In the genomic region with DNA sequence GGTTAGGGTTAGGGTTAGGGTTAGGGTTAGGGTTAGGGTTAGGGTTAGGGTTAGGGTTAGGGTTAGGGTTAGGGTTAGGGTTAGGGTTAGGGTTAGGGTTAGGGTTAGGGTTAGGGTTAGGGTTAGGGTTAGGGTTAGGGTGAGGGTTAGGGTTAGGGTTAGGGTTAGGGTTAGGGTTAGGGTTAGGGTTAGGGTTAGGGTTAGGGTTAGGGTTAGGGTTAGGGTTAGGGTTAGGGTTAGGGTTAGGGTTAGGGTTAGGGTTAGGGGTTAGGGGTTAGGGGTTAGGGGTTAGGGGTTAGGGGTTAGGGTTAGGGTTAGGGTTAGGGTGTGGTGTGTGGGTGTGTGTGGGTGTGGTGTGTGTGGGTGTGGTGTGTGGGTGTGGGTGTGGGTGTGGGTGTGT, we compare ENCODE assay signal across 10 cellular contexts. TPM values are rescaled to one million over a fixed set of nuclear protein-coding genes. Genes with fewer than 3 reads are reported as not detected.
DNase-seq lines count a peak whose midpoint lies in the region; ATAC-seq, FAIRE-seq and TF ChIP-seq lines count a peak whose summit lies in the region.
"Not testable (repeated sequence)": the region's sequence is repeated elsewhere in the genome, so short reads cannot be mapped to it uniquely, and the experiment has no call there.
"Had no signal": no experiment of that assay in that cellular context is flagged by ENCODE, and none has a peak within 500 bp of the region (broad histone marks: within the 10 kb centered on the region; RNA-seq: fewer than 3 reads in every experiment).

No MANE protein-coding gene starts in this region.

- not testable (repeated sequence) for H3K4me3 Mint-ChIP-seq in CD4-positive, CD25-positive, alpha-beta regulatory T cell; natural killer cell

- peak in 2 of 3 donors; percentile 14 to 53 for DNase-seq in CD4-positive, CD25-positive, alpha-beta regulatory T cell
- not testable (repeated sequence) for DNase-seq in SK-N-SH; HepG2 (ENCODE audit: low spot score)
- peak; percentile 16 for DNase-seq in activated gamma-delta T cell treated with anti-CD3 and anti-CD28 coated beads, Interleukin-2, amount 50 U/mL, for 16 hours (ENCODE audit: low read depth)
- DNase-seq in central memory CD4-positive, alpha-beta T cell: peak; percentile 25
- peak; percentile 47 for DNase-seq in natural killer cell

- POLR2A ChIA-PET in SK-N-SH (lab: Yijun Ruan, JAX); HepG2 (lab: Yijun Ruan, JAX): not testable (repeated sequence)

- H2AFZ ChIP-seq in SK-N-SH (ENCODE audit: low read depth); HepG2 (ENCODE audit: low read length): not testable (repeated sequence)

- not testable (repeated sequence) for TF ChIP-seq POLR2A in HepG2 (IDR thresholded peaks at IDR 0.05; ENCODE audit: insufficient read depth in 1 of 2, low read depth in 2 of 2, low read length in 2 of 2)

- in situ Hi-C loops in HepG2 (cut with HindIII; ENCODE audit: extremely low pct_ligation_motif_present, low pct_unique_long_range_greater_than_20kb): not testable (repeated sequence)

- H3K9me2 ChIP-seq in SK-N-SH: not testable (repeated sequence)

- H3K4me3 ChIP-seq in CD4-positive, CD25-positive, alpha-beta regulatory T cell (ENCODE audit: low read depth, low read length); SK-N-SH (ENCODE audit: low read depth in 2 of 2, low read length in 1 of 2); HepG2 (replicated peaks in 1 of 3; ENCODE audit: insufficient read depth in 1 of 3, low read depth in 2 of 3, low read length in 3 of 3): not testable (repeated sequence)

- not testable (repeated sequence) for H3K4me2 ChIP-seq in SK-N-SH; HepG2 (ENCODE audit: low read depth, low read length)

- H3K36me3 Mint-ChIP-seq in CD4-positive, CD25-positive, alpha-beta regulatory T cell; natural killer cell: not testable (repeated sequence)

- intact Hi-C loops in HepG2 (cut with micrococcal nuclease; ENCODE audit: unreplicated experiment); natural killer cell (cut with micrococcal nuclease): not testable (repeated sequence)

- FAIRE-seq in HepG2 (lab: Jason Lieb, UNC): not testable (repeated sequence)

- not testable (repeated sequence) for H3K4me1 Mint-ChIP-seq in CD4-positive, CD25-positive, alpha-beta regulatory T cell; natural killer cell

- not testable (repeated sequence) for H3K9me3 Mint-ChIP-seq in CD4-positive, CD25-positive, alpha-beta regulatory T cell; natural killer cell

- H3K4me1 ChIP-seq in CD4-positive, CD25-positive, alpha-beta regulatory T cell (ENCODE audit: control insufficient read depth, insufficient read depth, low read length, poor library complexity, severe bottlenecking); SK-N-SH (ENCODE audit: control insufficient read depth in 1 of 2, insufficient read depth in 2 of 2, low read depth in 1 of 2, low read length in 1 of 2); HepG2 (ENCODE audit: insufficient read depth, low read length): not testable (repeated sequence)

- not testable (repeated sequence) for ATAC-seq in CD4-positive, CD25-positive, alpha-beta regulatory T cell (ENCODE audit: low read depth in 2 of 2); HepG2
- ATAC-seq in GM21825 (IDR thresholded peaks at IDR 0.05; ENCODE audit: unreplicated experiment) (peak; percentile 50), natural killer cell (peak in 1 of 3 donors; percentile 31)

- H3K27ac Mint-ChIP-seq in CD4-positive, CD25-positive, alpha-beta regulatory T cell; natural killer cell: not testable (repeated sequence)

- H3F3A ChIP-seq in SK-N-SH (replicated peaks; ENCODE audit: insufficient read depth): not testable (repeated sequence)

- H4K20me1 ChIP-seq in SK-N-SH (ENCODE audit: insufficient read depth); HepG2 (ENCODE audit: insufficient read depth, low read length): not testable (repeated sequence)

- H3K9ac ChIP-seq in SK-N-SH; HepG2 (ENCODE audit: insufficient read depth, low read depth, low read length): not testable (repeated sequence)

- H3K27me3 ChIP-seq in CD4-positive, CD25-positive, alpha-beta regulatory T cell (ENCODE audit: control insufficient read depth, insufficient read depth, low read length); SK-N-SH (ENCODE audit: insufficient read depth); HepG2 (ENCODE audit: control insufficient read depth in 1 of 2, insufficient read depth in 2 of 2, low read length in 2 of 2): not testable (repeated sequence)

- BruUV-seq in HepG2 (replicated peaks; lab: Mats Ljungman, UMichigan): not testable (repeated sequence)

- CTCF ChIA-PET in SK-N-SH (lab: Yijun Ruan, JAX); HepG2 (lab: Yijun Ruan, JAX; ENCODE audit: low intra/inter-chr PET ratio, low total read pairs): not testable (repeated sequence)

- TF ChIP-seq CTCF in SK-N-SH (IDR thresholded peaks at IDR 0.05); HepG2 (CRISPR knock-in tag; IDR thresholded peaks at IDR 0.05); natural killer cell (IDR thresholded peaks at IDR 0.05): not testable (repeated sequence)

- not testable (repeated sequence) for H3K9me3 ChIP-seq in CD4-positive, CD25-positive, alpha-beta regulatory T cell (ENCODE audit: control insufficient read depth in 2 of 2, low read length in 2 of 2); SK-N-SH; HepG2 (ENCODE audit: low read length)

- not testable (repeated sequence) for H3K27me3 Mint-ChIP-seq in CD4-positive, CD25-positive, alpha-beta regulatory T cell; natural killer cell (ENCODE audit: low read depth in 2 of 2)

- not testable (repeated sequence) for TF ChIP-seq EP300 in SK-N-SH (IDR thresholded peaks at IDR 0.05; ENCODE audit: borderline replicate concordance in 1 of 2, low read depth in 1 of 2, low read length in 1 of 2); HepG2 (IDR thresholded peaks at IDR 0.05; ENCODE audit: low read depth in 2 of 2, low read length in 2 of 2); HepG2 (CRISPR knock-in tag; IDR thresholded peaks at IDR 0.05; ENCODE audit: borderline replicate concordance)

- H3K79me2 ChIP-seq in SK-N-SH (ENCODE audit: insufficient read depth); HepG2 (ENCODE audit: insufficient read depth, low read length): not testable (repeated sequence)

- H3K36me3 ChIP-seq in CD4-positive, CD25-positive, alpha-beta regulatory T cell (ENCODE audit: control insufficient read depth, insufficient read depth, low read length); SK-N-SH (replicated peaks in 1 of 2; ENCODE audit: control insufficient read depth in 1 of 2, insufficient read depth in 2 of 2, low read length in 1 of 2); HepG2 (replicated peaks in 1 of 2; ENCODE audit: control insufficient read depth in 1 of 2, insufficient read depth in 2 of 2, low read length in 2 of 2): not testable (repeated sequence)

- TF ChIP-seq RAD21 in SK-N-SH (IDR thresholded peaks at IDR 0.05; ENCODE audit: low read length); HepG2 (CRISPR knock-in tag; IDR thresholded peaks at IDR 0.05): not testable (repeated sequence)

- H3K27ac ChIP-seq in CD4-positive, CD25-positive, alpha-beta regulatory T cell (ENCODE audit: insufficient read depth, low read length, poor library complexity, severe bottlenecking); SK-N-SH (ENCODE audit: low read depth in 2 of 2, low read length in 1 of 2); HepG2 (ENCODE audit: extremely low read length, insufficient read depth, low read length): not testable (repeated sequence)

RNA-seq across cellular contexts. Expression of a gene that starts 33.0 kb away (rescaled TPM):
- 4.5 TPM for total RNA-seq in CD4-positive, CD25-positive, alpha-beta regulatory T cell
- polyA plus RNA-seq in CD4-positive, CD25-positive, alpha-beta regulatory T cell: 1 to 10 TPM in 3 of 4 donors, under 1 TPM in 1; 0.93 to 4.0 (median 1.6) TPM
- polyA plus RNA-seq in SK-N-SH (2012; rRNA removed): 0.03 and 0.06 TPM in 2 replicates
- 0.03 TPM in 2 replicates for polyA plus RNA-seq in SK-N-SH (2012; cell fraction: cytosol; rRNA removed)
- polyA plus RNA-seq in SK-N-SH (2012; cell fraction: nucleus; rRNA removed): 0.27 and 0.39 TPM in 2 replicates
- not detected in 2 replicates for total RNA-seq in HepG2 (2016; rRNA removed; fragmentation: Illumina TruSeq; extraction: Trizol)
- total RNA-seq in HepG2 (2016; cell fraction: cytosol; rRNA removed; fragmentation: Illumina TruSeq; extraction: Trizol; ENCODE audit: low read depth): not detected in 2 replicates
- total RNA-seq in HepG2 (2016; cell fraction: insoluble cytoplasmic fraction; rRNA removed; fragmentation: Illumina TruSeq; extraction: Trizol): not detected in 2 replicates
- not detected in 2 replicates for total RNA-seq in HepG2 (2016; cell fraction: membrane; rRNA removed; fragmentation: Illumina TruSeq; extraction: Trizol)
- not detected in 2 replicates for total RNA-seq in HepG2 (2016; cell fraction: nucleus; rRNA removed; fragmentation: Illumina TruSeq; extraction: Trizol)
- polyA plus RNA-seq in HepG2 (2011; rRNA removed): 0.05 TPM in 1 of 2 replicates, not detected in the other
- 0.03 TPM in 1 of 2 replicates, not detected in the other for polyA plus RNA-seq in HepG2 (2011; cell fraction: cytosol; rRNA removed)
- 0.12 and 0.16 TPM in 2 replicates for polyA plus RNA-seq in HepG2 (2011; cell fraction: nucleus; rRNA removed)
- polyA plus RNA-seq in HepG2 (2012): not detected in 2 replicates
- not detected in 2 replicates for polyA plus RNA-seq in HepG2 (2016; cell fraction: cytosol; fragmentation: Illumina TruSeq; extraction: Trizol; ENCODE audit: low read depth)
- polyA plus RNA-seq in HepG2 (2016; cell fraction: insoluble cytoplasmic fraction; fragmentation: Illumina TruSeq; extraction: Trizol; ENCODE audit: low read depth): not detected in 2 replicates
- polyA plus RNA-seq in HepG2 (2016; cell fraction: membrane; fragmentation: Illumina TruSeq; extraction: Trizol; ENCODE audit: low read depth): not detected in 2 replicates
- 0.23 and 0.38 TPM in 2 replicates for polyA plus RNA-seq in HepG2 (2016; cell fraction: nucleus; fragmentation: Illumina TruSeq; extraction: Trizol; ENCODE audit: insufficient read depth, low read depth)
- polyA minus RNA-seq in HepG2 (2011; rRNA and poly(A)+ RNA removed; ENCODE audit: low replicate concordance): 0.06 TPM in 1 of 2 replicates, not detected in the other
- not detected in 2 replicates for polyA minus RNA-seq in HepG2 (2011; cell fraction: cytosol; rRNA and poly(A)+ RNA removed)
- not detected in 2 replicates for polyA minus RNA-seq in HepG2 (2011; cell fraction: nucleus; rRNA and poly(A)+ RNA removed)
- 1 to 10 TPM; 1.6 to 3.4 (median 1.9) TPM for total RNA-seq in natural killer cell
- total RNA-seq: Calu3, Right ventricle myocardium superior, SJSA1 had no signal
